16 cellular contexts compared by ENCODE assay signal in the genomic region with DNA sequence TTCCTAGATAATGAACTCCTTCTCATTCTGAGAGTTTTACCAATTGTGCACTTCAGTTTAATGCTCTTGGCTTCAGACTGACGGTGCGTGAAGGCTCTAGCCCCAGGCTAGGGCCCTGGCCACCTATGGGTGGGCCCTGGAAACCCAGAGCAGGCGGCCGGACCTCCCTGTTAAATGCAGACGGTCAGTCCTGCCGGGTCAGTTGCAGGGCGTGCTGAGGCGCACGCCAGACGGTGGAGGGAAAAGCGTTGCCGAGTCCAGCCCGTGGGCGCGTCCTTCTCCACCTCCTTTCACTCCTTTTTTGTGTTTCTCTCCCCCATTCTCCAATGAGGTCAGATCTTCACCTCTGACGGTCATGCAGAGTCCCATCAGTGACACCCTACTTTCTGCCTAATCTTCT.
"Had no signal": no experiment of that assay in that cellular context is flagged by ENCODE, and none has a peak within 500 bp of the region (broad histone marks: within the 10 kb centered on the region; RNA-seq: fewer than 3 reads in every experiment).

No MANE protein-coding gene starts in this region.

- H2AFZ ChIP-seq: parathyroid adenoma had no signal

- H3K27ac ChIP-seq: body of pancreas, colonic mucosa, esophagus muscularis mucosa, parathyroid adenoma had no signal

- H3K4me3 Mint-ChIP-seq: activated naive CD4-positive, alpha-beta T cell treated with anti-CD3 and anti-CD28 coated beads, Interleukin-2, amount 10 ng/mL, durations not matched to agents 7 days and 5 days; stimulated activated memory B cell treated with anti-CD40 and anti-IgM and Interleukin-4, amounts not matched to agents 10 μg/mL and 1 μg/mL and 100 μg/mL, for 72 hours had no signal

- H3K36me3 Mint-ChIP-seq: activated naive CD4-positive, alpha-beta T cell treated with anti-CD3 and anti-CD28 coated beads, Interleukin-2, amount 10 ng/mL, durations not matched to agents 7 days and 5 days; stimulated activated memory B cell treated with anti-CD40 and anti-IgM and Interleukin-4, amounts not matched to agents 10 μg/mL and 1 μg/mL and 100 μg/mL, for 72 hours had no signal

- H3K9me3 ChIP-seq: body of pancreas, colonic mucosa, esophagus muscularis mucosa had no signal

- H3K9me3 Mint-ChIP-seq: activated naive CD4-positive, alpha-beta T cell treated with anti-CD3 and anti-CD28 coated beads, Interleukin-2, amount 10 ng/mL, durations not matched to agents 7 days and 5 days; stimulated activated memory B cell treated with anti-CD40 and anti-IgM and Interleukin-4, amounts not matched to agents 10 μg/mL and 1 μg/mL and 100 μg/mL, for 72 hours had no signal

- H3K4me3 ChIP-seq: body of pancreas, colonic mucosa, esophagus muscularis mucosa had no signal

- H3K36me3 ChIP-seq: colonic mucosa, esophagus muscularis mucosa had no signal

- DNase-seq: activated CD4-positive, alpha-beta T cell treated with anti-CD3 and anti-CD28 coated beads for 48 hours; activated CD8-positive, alpha-beta memory T cell treated with anti-CD3 and anti-CD28 coated beads for 24 hours; activated naive CD4-positive, alpha-beta T cell treated with anti-CD3 and anti-CD28 coated beads, Interleukin-2, amount 10 ng/mL, durations not matched to agents 7 days and 5 days; body of pancreas; central memory CD4-positive, alpha-beta T cell; colonic mucosa; hippocampal formation; mesendoderm; retina; stimulated activated CD4-positive, alpha-beta T cell treated with anti-CD3 and anti-CD28 coated beads, Interleukin-2, amount 100 ng/mL, for 48 hours; T-helper 2 cell had no signal

- H3K79me2 ChIP-seq: parathyroid adenoma had no signal

- H3K9ac ChIP-seq: parathyroid adenoma had no signal

- H3K27ac Mint-ChIP-seq: activated naive CD4-positive, alpha-beta T cell treated with anti-CD3 and anti-CD28 coated beads, Interleukin-2, amount 10 ng/mL, durations not matched to agents 7 days and 5 days; stimulated activated memory B cell treated with anti-CD40 and anti-IgM and Interleukin-4, amounts not matched to agents 10 μg/mL and 1 μg/mL and 100 μg/mL, for 72 hours; WTC11 had no signal

- FAIRE-seq: urothelium cell line had no signal

- ATAC-seq: body of pancreas; stimulated activated memory B cell treated with anti-CD40 and anti-IgM and Interleukin-4, amounts not matched to agents 10 μg/mL and 1 μg/mL and 100 μg/mL, for 72 hours; WTC11 had no signal
